ENCODE assay signal across 8 cellular contexts in genomic region chr19:57934820-57935665, GRCh38. TPM values are rescaled to one million over a fixed set of nuclear protein-coding genes. Genes with fewer than 3 reads are reported as not detected.
DNase-seq lines count a peak whose midpoint lies in the region; ATAC-seq lines count a peak whose summit lies in the region.

Gene ZNF418, minus strand, starts transcription at chr19:57935402. Its CDS starts 1,580 bp downstream, at chr19:57933822.

- no peak within 1 kb of the TSS for H3K27ac ChIP-seq in CD8-positive, alpha-beta memory T cell (ENCODE audit: low read depth, low read length)
- H3K27ac ChIP-seq in duodenal mucosa (ENCODE audit: low read depth, low read length) = no peak within 1 kb of the TSS

- DNase-seq in CD8-positive, alpha-beta memory T cell = peak in 4 of 5 donors; percentile 11 to 78 (median 42)
- peak; percentile 49 for DNase-seq in activated CD4-positive, alpha-beta T cell treated with anti-CD3 and anti-CD28 coated beads for 48 hours
- DNase-seq in left lobe of liver (ENCODE audit: low spot score) (peak; percentile 75), NCI-H2196 (lab: John Stamatoyannopoulos, UW; ENCODE audit: unreplicated experiment) (no peak), SKM-1 (lab: John Stamatoyannopoulos, UW; ENCODE audit: unreplicated experiment) (no peak)
- peak; percentile 46 for DNase-seq in stimulated activated CD4-positive, alpha-beta T cell treated with anti-CD3 and anti-CD28 coated beads, Interleukin-1b, Interleukin-23, amount 100 ng/mL, for 48 hours

- peaks cover 21 to 94% (median 79%) of the 10 kb centered on the region in 5 donors for H3K9me3 Mint-ChIP-seq in CD8-positive, alpha-beta memory T cell

- POLR2A ChIA-PET in CD8-positive, alpha-beta memory T cell (lab: Charles Lee) = interaction anchor here (1.0 kb wide), 1 partner anchor 18 kb away, joined by 7 read pairs; the partner anchor contains the start of gene ZNF417

- peak within 1 kb of the TSS in 6 of 8 donors; percentile 6 to 92 (median 68) for H3K27ac Mint-ChIP-seq in CD8-positive, alpha-beta memory T cell

- H3K4me3 Mint-ChIP-seq in CD8-positive, alpha-beta memory T cell = peak within 1 kb of the TSS; percentile 78 to 93 (median 87)

- H3K4me3 ChIP-seq in CD8-positive, alpha-beta memory T cell (ENCODE audit: low read length) = peak within 1 kb of the TSS; percentile 32
- H3K4me3 ChIP-seq in duodenal mucosa (ENCODE audit: low read depth in 1 of 2, low read length in 2 of 2) = peak within 1 kb of the TSS; percentile 49 to 76

- H3K27me3 Mint-ChIP-seq in CD8-positive, alpha-beta memory T cell = no peaks in the 10 kb centered on the region

- peaks cover 36% of the 10 kb centered on the region for H3K9me3 ChIP-seq in CD8-positive, alpha-beta memory T cell (ENCODE audit: low read length)
- peaks cover 47 to 53% of the 10 kb centered on the region in 2 donors for H3K9me3 ChIP-seq in duodenal mucosa (ENCODE audit: control insufficient read depth in 1 of 2, low read length in 2 of 2)

- CTCF ChIA-PET in CD8-positive, alpha-beta memory T cell (lab: Charles Lee) = no interaction called here

- peaks cover 0 to 21% (median 8%) of the 10 kb centered on the region in 3 donors for H3K4me1 Mint-ChIP-seq in CD8-positive, alpha-beta memory T cell

- peaks cover 25 to 60% (median 52%) of the 10 kb centered on the region in 3 donors for H3K36me3 Mint-ChIP-seq in CD8-positive, alpha-beta memory T cell

- H3K4me1 ChIP-seq in CD8-positive, alpha-beta memory T cell (ENCODE audit: insufficient read depth, low read length) = no peaks in the 10 kb centered on the region
- H3K4me1 ChIP-seq in duodenal mucosa (ENCODE audit: control insufficient read depth in 1 of 2, insufficient read depth in 2 of 2, low read length in 2 of 2) = no peaks in the 10 kb centered on the region

- H3K9ac ChIP-seq in duodenal mucosa (ENCODE audit: low read depth in 1 of 2, low read length in 2 of 2) = peak within 1 kb of the TSS; percentile 42 to 60

- H3K36me3 ChIP-seq in CD8-positive, alpha-beta memory T cell (ENCODE audit: insufficient read depth, low read length) = no peaks in the 10 kb centered on the region
- H3K36me3 ChIP-seq in duodenal mucosa (ENCODE audit: control insufficient read depth in 1 of 2, insufficient read depth in 2 of 2, low read length in 2 of 2) = peaks cover 14 to 16% of the 10 kb centered on the region in 2 donors

- H3K27me3 ChIP-seq in CD8-positive, alpha-beta memory T cell (ENCODE audit: insufficient read depth, low read length, poor library complexity, severe bottlenecking) = no peaks in the 10 kb centered on the region
- no peaks in the 10 kb centered on the region for H3K27me3 ChIP-seq in duodenal mucosa (ENCODE audit: control insufficient read depth in 1 of 2, insufficient read depth in 2 of 2, low read length in 2 of 2)

- peak; percentile 69 for ATAC-seq in HG03108 (IDR thresholded peaks at IDR 0.05; ENCODE audit: unreplicated experiment)
- ATAC-seq in left lobe of liver = peak; percentile 100

RNA-seq across cellular contexts. Expression of gene ZNF418, which starts in this region (rescaled TPM):
- total RNA-seq in CD8-positive, alpha-beta memory T cell = 1 to 10 TPM; 5.1 to 6.7 TPM
- 3.3 TPM for polyA plus RNA-seq in CD8-positive, alpha-beta memory T cell
- 3.5 TPM for total RNA-seq in left lobe of liver

Comparison
In these comparisons a context has a peak if more than half of its experiments do, and no peak if none do; other contexts are left out.
1. DNase-seq: peak in CD8-positive, alpha-beta memory T cell (4 of 5), activated CD4-positive, alpha-beta T cell treated with anti-CD3 and anti-CD28 coated beads for 48 hours (single experiment), left lobe of liver (single experiment) and stimulated activated CD4-positive, alpha-beta T cell treated with anti-CD3 and anti-CD28 coated beads, Interleukin-1b, Interleukin-23, amount 100 ng/mL, for 48 hours (single experiment); none in NCI-H2196 (single experiment) and SKM-1 (single experiment).